ENCODE assay signal across 8 cellular contexts in the genomic region with DNA sequence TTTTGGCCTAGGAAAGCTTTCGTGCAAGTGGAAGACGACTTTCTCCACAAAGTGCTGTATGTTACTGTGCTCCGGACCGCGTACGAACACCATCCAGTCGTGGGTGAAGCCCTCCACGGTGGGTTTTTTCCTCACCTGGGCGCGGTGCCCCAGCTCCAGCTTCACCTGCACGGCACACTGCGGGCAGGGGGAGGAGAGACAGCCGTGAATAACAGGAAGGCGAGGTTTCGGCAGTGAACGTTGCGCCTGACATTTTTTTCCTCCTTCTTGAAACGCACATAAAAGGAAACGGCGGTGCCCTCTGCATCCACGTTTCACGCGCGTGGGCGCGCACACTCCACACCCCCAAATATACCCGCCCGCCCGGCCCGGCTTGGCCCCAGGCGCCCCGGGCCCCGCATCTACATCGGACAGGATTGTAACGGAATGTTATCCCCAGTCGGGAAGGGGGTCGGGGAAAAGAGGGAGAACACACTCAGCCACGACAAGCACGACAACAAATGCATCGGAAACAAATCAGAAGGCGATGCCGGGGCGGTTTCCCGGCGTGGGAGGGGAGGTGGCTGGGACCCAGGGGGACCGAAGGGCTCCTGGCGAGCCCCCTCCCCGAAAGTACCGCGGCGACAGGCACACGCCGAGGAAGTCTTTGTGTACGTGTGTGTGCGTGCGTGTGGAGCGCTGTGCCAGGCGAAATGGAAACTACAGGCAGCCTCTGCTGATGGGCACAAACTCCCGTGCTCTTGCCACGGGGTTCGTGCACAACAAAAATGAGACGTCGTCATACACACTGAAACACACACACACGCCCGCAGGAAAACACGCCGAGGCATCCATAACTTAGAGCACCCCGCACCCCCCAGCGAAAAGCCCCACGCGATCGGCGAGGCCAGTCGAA. TPM values are rescaled to one million over a fixed set of nuclear protein-coding genes. Genes with fewer than 3 reads are reported as not detected.
DNase-seq lines count a peak whose midpoint lies in the region; ATAC-seq, FAIRE-seq and TF ChIP-seq lines count a peak whose summit lies in the region.

No MANE protein-coding gene starts in this region.

- H3K4me1 ChIP-seq in SJSA1 (replicated peaks) (peaks cover 23% of the 10 kb centered on the region), adipocyte (ENCODE audit: control insufficient read depth, insufficient read depth, low read length) (peaks cover 23% of the 10 kb centered on the region), right atrium auricular region (peaks cover 0 to 32% of the 10 kb centered on the region in 2 donors), rectal smooth muscle tissue (ENCODE audit: control insufficient read depth, insufficient read depth, low read length) (peaks cover 5% of the 10 kb centered on the region)

- no peaks in the 10 kb centered on the region for H3K9me3 ChIP-seq in SJSA1 (replicated peaks)
- no peaks in the 10 kb centered on the region for H3K9me3 ChIP-seq in adipocyte (ENCODE audit: control insufficient read depth, low read length)
- no peaks in the 10 kb centered on the region for H3K9me3 ChIP-seq in right atrium auricular region

- no peak for ATAC-seq in GM18520 (IDR thresholded peaks at IDR 0.05; ENCODE audit: unreplicated experiment)

- H3K27me3 ChIP-seq in SJSA1 (replicated peaks) (no peaks in the 10 kb centered on the region), adipocyte (replicated peaks; ENCODE audit: control insufficient read depth, insufficient read depth, low read length) (no peaks in the 10 kb centered on the region), right atrium auricular region (no peaks in the 10 kb centered on the region), rectal smooth muscle tissue (ENCODE audit: control insufficient read depth, insufficient read depth, low read length) (no peaks in the 10 kb centered on the region)

- H3K9ac ChIP-seq in adipocyte (ENCODE audit: low read length) (peak overlapping the region; percentile 91), rectal smooth muscle tissue (ENCODE audit: low read length) (peak overlapping the region; percentile 83)

- DNase-seq in GM18507 (ENCODE audit: extremely low spot score, insufficient read length, low read depth) = no peak
- peak; percentile 31 to 37 for DNase-seq in SJSA1 (ENCODE audit: low read depth in 1 of 2, low spot score in 2 of 2)
- DNase-seq in adipocyte (ENCODE audit: low read depth) = peak; percentile 67
- DNase-seq in right atrium auricular region (ENCODE audit: low spot score) = peak; percentile 64
- no peak for DNase-seq in NCI-H2196 treated with DMSO at 0.1 percent for 48 hours (lab: John Stamatoyannopoulos, UW; ENCODE audit: unreplicated experiment)
- no peak for DNase-seq in SHP77 (lab: John Stamatoyannopoulos, UW)

- H3K36me3 ChIP-seq in SJSA1 = peaks cover 4% of the 10 kb centered on the region; the same call in 1 of the 2 replicates
- no peaks in the 10 kb centered on the region for H3K36me3 ChIP-seq in adipocyte (ENCODE audit: control insufficient read depth, insufficient read depth, low read length, severe bottlenecking)
- H3K36me3 ChIP-seq in right atrium auricular region = no peaks in the 10 kb centered on the region
- no peaks in the 10 kb centered on the region for H3K36me3 ChIP-seq in rectal smooth muscle tissue (ENCODE audit: control insufficient read depth, insufficient read depth, low read length)

- H3K4me3 ChIP-seq in SJSA1 (peak overlapping the region; percentile 83), adipocyte (ENCODE audit: low read length) (peak overlapping the region; percentile 98), right atrium auricular region (peak overlapping the region; percentile 95 to 96), rectal smooth muscle tissue (ENCODE audit: low read length) (peak overlapping the region; percentile 90)

- FAIRE-seq in GM18507 (lab: Jason Lieb, UNC) = peak; percentile 69

- no peak for TF ChIP-seq CTCF in right atrium auricular region (IDR thresholded peaks at IDR 0.05)

- H3K27ac ChIP-seq in SJSA1 (peak overlapping the region; percentile 61), right atrium auricular region (peak overlapping the region; percentile 92 to 95), rectal smooth muscle tissue (ENCODE audit: low read depth, low read length) (peak overlapping the region; percentile 88)

RNA-seq across cellular contexts. Expression of gene MLLT3, which starts 1.4 kb away (rescaled TPM):
- 9.4 and 13.9 TPM in 2 replicates for total RNA-seq in SJSA1 (2014; rRNA removed; shearing (Covaris generic))
- 1 to 10 TPM; 5.3 to 7.6 TPM for total RNA-seq in right atrium auricular region

Comparison
In these comparisons a context has a peak if more than half of its experiments do, and no peak if none do; other contexts are left out.
1. DNase-seq: peak in SJSA1 (2 of 2), adipocyte (single experiment) and right atrium auricular region (single experiment); none in GM18507 (single experiment), NCI-H2196 treated with DMSO at 0.1 percent for 48 hours (single experiment) and SHP77 (0 of 2).
2. Peak in every context shown above with its lines, with median percentiles within 50 percentile points of each other: H3K27ac ChIP-seq and H3K4me3 ChIP-seq.